29 cellular contexts compared by ENCODE assay signal in genomic region chr7:26645126-26645525, GRCh38.
"Had no signal": no experiment of that assay in that cellular context is flagged by ENCODE, and none has a peak within 500 bp of the region (broad histone marks: within the 10 kb centered on the region; RNA-seq: fewer than 3 reads in every experiment).

No MANE protein-coding gene starts in this region.

- H3K4me3 ChIP-seq: breast epithelium, psoas muscle, smooth muscle cell, upper lobe of left lung had no signal

- H3K79me2 ChIP-seq: parathyroid adenoma had no signal

- H3K9me3 ChIP-seq: breast epithelium, psoas muscle, upper lobe of left lung had no signal

- H3K36me3 ChIP-seq: breast epithelium, upper lobe of left lung had no signal

- ATAC-seq: activated CD4-positive, alpha-beta T cell treated with anti-CD3 and anti-CD28 coated beads for 36 hours; activated naive CD4-positive, alpha-beta T cell treated with anti-CD3 and anti-CD28 coated beads, Interleukin-2, amount 50 U/mL, for 72 hours; activated T-cell treated with anti-CD3 and anti-CD28 coated beads, Interleukin-2, amount 50 U/mL, for 72 hours; esophagus mucosa; left cardiac atrium; left ventricle myocardium superior; naive thymus-derived CD8-positive, alpha-beta T cell; psoas muscle; stimulated activated memory B cell treated with anti-CD40 and anti-IgM and Interleukin-4, amounts not matched to agents 10 μg/mL and 1 μg/mL and 100 μg/mL, for 72 hours; stimulated activated naive CD8-positive, alpha-beta T cell treated with anti-CD3 and anti-CD28 coated beads, Interleukin-15, amount 100 ng/mL, for 72 hours had no signal

- H3K27ac ChIP-seq: breast epithelium, parathyroid adenoma, psoas muscle, upper lobe of left lung had no signal

- DNase-seq: activated B cell treated with CpG ODN at 0.5 μM for 24 hours; activated CD4-positive, alpha-beta T cell treated with anti-CD3 and anti-CD28 coated beads for 36 hours; activated CD4-positive, alpha-beta T cell treated with anti-CD3 and anti-CD28 coated beads, Interleukin-2, amount 50 U/mL, for 4 hours; activated naive CD4-positive, alpha-beta T cell; activated T-cell treated with anti-CD3 and anti-CD28 coated beads for 4 hours; activated T-cell treated with anti-CD3 and anti-CD28 coated beads, Interleukin-2, amount 50 U/mL, for 72 hours; central memory CD4-positive, alpha-beta T cell; endodermal cell; foreskin fibroblast; head of caudate nucleus; hippocampal formation; left cardiac atrium; left ventricle myocardium superior; midbrain; naive thymus-derived CD8-positive, alpha-beta T cell; occipital lobe; psoas muscle; stimulated activated CD4-positive, alpha-beta T cell treated with anti-CD3 and anti-CD28 coated beads, Interleukin-1b, Interleukin-23, amount 100 ng/mL, for 48 hours; stimulated activated CD4-positive, alpha-beta T cell treated with anti-CD3 and anti-CD28 coated beads, Interleukin-4, amount 100 ng/mL, for 4 hours; stimulated activated CD8-positive, alpha-beta memory T cell treated with anti-CD3 and anti-CD28 coated beads, Interleukin-4, amount 100 ng/mL, for 48 hours; stimulated activated naive CD8-positive, alpha-beta T cell treated with anti-CD3 and anti-CD28 coated beads, Interleukin-15, amount 100 ng/mL, for 72 hours; T1000; upper lobe of left lung had no signal

- H2AFZ ChIP-seq: parathyroid adenoma had no signal

- H3K4me2 ChIP-seq: smooth muscle cell had no signal

- H3K4me1 ChIP-seq: breast epithelium, parathyroid adenoma, psoas muscle, upper lobe of left lung had no signal

- H3K9ac ChIP-seq: parathyroid adenoma had no signal

- H3K27me3 ChIP-seq: breast epithelium, upper lobe of left lung had no signal
